21 cellular contexts compared by ENCODE assay signal in genomic region chr6:139653136-139653535, GRCh38.
"Had no signal": no experiment of that assay in that cellular context is flagged by ENCODE, and none has a peak within 500 bp of the region (broad histone marks: within the 10 kb centered on the region; RNA-seq: fewer than 3 reads in every experiment).

No MANE protein-coding gene starts in this region.

- ATAC-seq: gastroesophageal sphincter; left colon; natural killer cell treated with Interleukin-12 subunit alpha and Interleukin-12 subunit beta and Interleukin-15 and Interleukin-18, amount 100 ng/mL, for 72 hours; psoas muscle; right lobe of liver had no signal

- DNase-seq: cortex of kidney; dorsolateral prefrontal cortex; effector CD8-positive, alpha-beta T cell; glutamatergic neuron; left colon; psoas muscle; retina; right lobe of liver; spleen; stimulated activated CD4-positive, alpha-beta T cell treated with anti-CD3 and anti-CD28 coated beads, Interleukin-15, amount 100 ng/mL, for 24 hours; stimulated activated CD4-positive, alpha-beta T cell treated with anti-CD3 and anti-CD28 coated beads, Interleukin-1b, Interleukin-23, amount 100 ng/mL, for 48 hours; stimulated activated CD4-positive, alpha-beta T cell treated with anti-CD3 and anti-CD28 coated beads, Interleukin-4, amount 100 ng/mL, for 24 hours; stimulated activated naive CD4-positive, alpha-beta T cell; stomach; substantia nigra; transverse colon had no signal

- H3K36me3 ChIP-seq: esophagus muscularis mucosa, gastroesophageal sphincter, right lobe of liver, spleen, stomach, thoracic aorta, transverse colon had no signal

- H3K4me1 ChIP-seq: esophagus muscularis mucosa, gastroesophageal sphincter, psoas muscle had no signal

- H3K4me3 ChIP-seq: dorsolateral prefrontal cortex, esophagus muscularis mucosa, gastroesophageal sphincter, psoas muscle, right lobe of liver, spleen, stomach, thoracic aorta, transverse colon had no signal

- H3K27ac ChIP-seq: dorsolateral prefrontal cortex, epithelial cell of prostate, esophagus muscularis mucosa, gastroesophageal sphincter, psoas muscle, spleen, stomach, thoracic aorta had no signal

- H3K27me3 ChIP-seq: dorsolateral prefrontal cortex, esophagus muscularis mucosa, gastroesophageal sphincter, right lobe of liver, spleen, stomach, transverse colon had no signal

- H3K9me3 ChIP-seq: esophagus muscularis mucosa, gastroesophageal sphincter, psoas muscle, right lobe of liver, spleen, stomach, thoracic aorta, transverse colon had no signal
